Comparison of ENCODE assay signal across 18 cellular contexts in the genomic region with DNA sequence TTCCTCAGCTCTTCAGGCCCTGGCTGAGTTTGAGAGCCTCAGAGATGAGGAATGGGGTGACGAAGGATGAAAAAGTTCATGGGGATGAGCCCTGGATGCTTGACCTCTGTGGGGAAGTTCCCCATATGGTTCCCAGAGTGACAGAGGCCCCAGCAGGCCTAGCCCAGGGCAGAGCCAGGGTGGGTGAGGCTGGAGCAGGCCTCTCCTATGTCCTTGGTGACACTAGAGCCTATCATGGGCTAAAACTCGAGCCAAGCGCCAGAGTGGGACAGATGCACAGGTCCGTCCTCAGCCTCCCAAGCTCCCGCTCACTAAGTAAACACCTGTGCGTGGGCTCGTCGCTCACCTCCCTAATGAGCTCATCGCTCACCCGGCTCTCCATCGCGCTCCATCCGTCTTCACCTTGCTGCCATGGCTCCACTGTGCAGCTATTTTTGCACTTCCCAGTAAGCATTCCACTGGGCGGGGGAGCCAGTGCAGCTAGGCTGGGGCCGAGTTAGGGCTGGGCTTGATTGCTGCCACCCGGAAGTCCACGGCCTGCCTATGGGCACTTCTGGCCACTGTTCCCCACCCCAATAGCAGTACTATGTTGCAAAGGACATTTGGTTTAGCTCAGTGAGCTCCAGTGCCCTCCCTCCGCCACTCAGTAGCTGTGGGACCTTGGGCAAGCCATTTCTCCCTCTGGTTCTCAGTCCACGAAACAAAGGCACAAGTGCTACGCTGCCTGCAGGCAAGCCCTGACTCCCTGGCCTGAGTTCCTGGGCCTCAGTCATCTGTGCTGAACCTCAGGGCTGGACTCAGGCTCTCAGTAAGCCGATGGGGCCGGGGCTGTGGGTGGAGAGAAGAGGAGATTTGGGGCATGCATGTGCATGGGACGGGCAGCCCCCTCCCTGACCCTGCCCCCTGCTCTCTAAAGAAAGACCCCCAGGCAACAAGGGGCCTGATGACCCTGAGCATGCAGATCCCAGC.
"Had no signal": no experiment of that assay in that cellular context is flagged by ENCODE, and none has a peak within 500 bp of the region (broad histone marks: within the 10 kb centered on the region; RNA-seq: fewer than 3 reads in every experiment).

No MANE protein-coding gene starts in this region.

- H3K4me1 ChIP-seq: ascending aorta, gastrocnemius medialis, suprapubic skin, transverse colon had no signal

- DNase-seq: activated CD4-positive, alpha-beta T cell treated with anti-CD3 and anti-CD28 coated beads, Interleukin-2, amount 50 U/mL, for 4 hours; activated effector memory CD4-positive, alpha-beta T cell treated with anti-CD3 and anti-CD28 coated beads, Interleukin-2, amount 50 U/mL, for 16 hours; activated naive CD4-positive, alpha-beta T cell treated with anti-CD3 and anti-CD28 coated beads, Interleukin-2, amount 50 U/mL, for 16 hours; activated T-cell treated with anti-CD3 and anti-CD28 coated beads, Interleukin-2, amount 50 U/mL, for 72 hours; cortex of kidney; effector CD8-positive, alpha-beta T cell; gastrocnemius medialis; head of caudate nucleus; kidney glomerular epithelial cell; occipital lobe; posterior cingulate gyrus; stimulated activated CD4-positive, alpha-beta T cell treated with anti-CD3 and anti-CD28 coated beads, Interleukin-4, amount 100 ng/mL, for 1 hour; stimulated activated naive CD8-positive, alpha-beta T cell treated with anti-CD3 and anti-CD28 coated beads, Interleukin-15, amount 100 ng/mL, for 72 hours; transverse colon had no signal

- H3K27me3 ChIP-seq: ascending aorta, gastrocnemius medialis, transverse colon had no signal

- ATAC-seq: activated T-cell treated with anti-CD3 and anti-CD28 coated beads, Interleukin-2, amount 50 U/mL, for 72 hours; esophagus mucosa; gastrocnemius medialis; stimulated activated naive CD8-positive, alpha-beta T cell treated with anti-CD3 and anti-CD28 coated beads, Interleukin-15, amount 100 ng/mL, for 72 hours had no signal

- H3K9me3 ChIP-seq: ascending aorta, gastrocnemius medialis, suprapubic skin, transverse colon had no signal

- H3K4me3 ChIP-seq: ascending aorta, gastrocnemius medialis, lung, suprapubic skin, transverse colon had no signal

- H3K36me3 ChIP-seq: ascending aorta, gastrocnemius medialis, suprapubic skin, transverse colon had no signal

- H3K27ac ChIP-seq: ascending aorta, gastrocnemius medialis, suprapubic skin, transverse colon had no signal
